Comparison of ENCODE assay signal across 1 cellular context in genomic region chr22:44217346-44217745, GRCh38.
TF ChIP-seq lines count a peak whose summit lies in the region.

No MANE protein-coding gene starts in this region.

TF ChIP-seq in H1, 55 proteins besides CTCF, POLR2A, EP300 and RAD21 (continued from another document):
- no peak for TF ChIP-seq EGR1 (IDR thresholded peaks at IDR 0.05; ENCODE audit: borderline replicate concordance, low read depth, low read length)
- no peak for TF ChIP-seq SP1 (IDR thresholded peaks at IDR 0.05; ENCODE audit: low read depth, low read length)
- no peak for TF ChIP-seq KDM4A (IDR thresholded peaks at IDR 0.05; ENCODE audit: low read depth, low read length, severe bottlenecking)
- no peak for TF ChIP-seq BCL11A (IDR thresholded peaks at IDR 0.05; ENCODE audit: low read depth in 2 of 2, low read length in 2 of 2)
- no peak for TF ChIP-seq NANOG (IDR thresholded peaks at IDR 0.05; ENCODE audit: insufficient read depth, low read depth, low read length, poor library complexity, severe bottlenecking)
- TF ChIP-seq RXRA (IDR thresholded peaks at IDR 0.05; ENCODE audit: insufficient read depth, low read depth, low read length): no peak
- no peak for TF ChIP-seq SP2 (IDR thresholded peaks at IDR 0.05; ENCODE audit: low read length)
- TF ChIP-seq SUZ12 (IDR thresholded peaks at IDR 0.05; ENCODE audit: low read length): no peak
- no peak for TF ChIP-seq SIN3A (conservative IDR thresholded peaks at IDR 0.05 in 1 of 2, IDR thresholded peaks at IDR 0.05 in 1 of 2; ENCODE audit: low read depth in 1 of 2, low read length in 2 of 2)
- TF ChIP-seq SRF (IDR thresholded peaks at IDR 0.05; ENCODE audit: low read depth, low read length): no peak
- TF ChIP-seq CREB1 (IDR thresholded peaks at IDR 0.05): no peak
- TF ChIP-seq FOSL1 (IDR thresholded peaks at IDR 0.05; ENCODE audit: insufficient read depth, low read depth, low read length): no peak
- TF ChIP-seq POLR2AphosphoS5 (IDR thresholded peaks at IDR 0.05; ENCODE audit: low read depth, low read length): no peak
- TF ChIP-seq MAFK (IDR thresholded peaks at IDR 0.05; ENCODE audit: low read depth, low read length): no peak
